Comparison of ENCODE assay signal across 8 cellular contexts in the genomic region with DNA sequence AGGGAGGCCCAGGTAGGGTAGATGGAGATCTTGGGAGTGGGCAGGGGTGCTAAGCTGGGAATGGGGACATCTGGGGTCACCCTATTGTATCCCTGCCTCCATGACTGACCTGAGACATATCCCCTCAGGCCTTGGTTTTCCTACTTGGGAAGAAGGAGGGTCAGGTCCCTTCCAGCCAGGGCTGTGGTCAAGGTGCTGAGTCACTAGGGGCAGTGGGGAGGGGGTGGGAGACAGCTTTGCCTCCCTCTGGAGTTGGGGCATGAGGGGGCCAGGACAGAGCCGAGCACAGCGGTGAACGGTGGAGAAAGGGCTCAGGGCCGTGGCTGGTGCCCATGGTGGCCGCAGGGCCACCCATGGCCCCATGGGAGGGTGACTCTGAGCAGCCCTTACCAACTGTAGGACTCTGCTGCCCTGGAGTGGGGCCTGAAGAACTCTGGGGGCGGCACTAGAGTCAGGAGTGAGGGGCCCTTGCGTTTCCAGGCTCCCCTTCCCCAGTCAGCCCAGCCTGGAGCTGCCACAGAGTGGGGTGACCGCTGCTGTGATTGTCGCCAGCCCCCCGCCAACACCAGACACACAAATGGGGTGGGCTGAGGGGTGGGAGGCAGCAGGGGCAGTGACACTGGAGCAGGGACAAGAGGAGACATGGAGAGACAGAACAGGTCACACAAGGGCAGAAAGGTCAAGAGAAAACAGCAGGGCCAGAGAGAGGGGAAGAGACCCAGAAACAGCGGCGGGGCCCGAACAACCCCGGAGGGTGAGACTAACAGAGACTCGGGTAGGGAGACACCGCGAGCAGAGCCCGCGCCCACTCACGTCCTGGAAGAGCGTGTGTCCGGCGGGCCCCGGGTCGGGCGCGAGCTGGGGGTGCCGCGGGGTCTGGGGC. TPM values are rescaled to one million over a fixed set of nuclear protein-coding genes. Genes with fewer than 3 reads are reported as not detected.
DNase-seq lines count a peak whose midpoint lies in the region; ATAC-seq and TF ChIP-seq lines count a peak whose summit lies in the region.

No MANE protein-coding gene starts in this region.

- H3K36me3 ChIP-seq in HUES64 (ENCODE audit: insufficient read depth, low read length) (peaks cover 39% of the 10 kb centered on the region), liver (ENCODE audit: control insufficient read depth in 4 of 4, insufficient read depth in 3 of 4, low read depth in 1 of 4, low read length in 3 of 4) (peaks cover 0 to 4% (median 0%) of the 10 kb centered on the region in 4 donors), testis (ENCODE audit: low read depth, missing control alignments) (no peaks in the 10 kb centered on the region)

- H3K27me3 ChIP-seq in HUES64 (ENCODE audit: insufficient read depth, low read length) (no peaks in the 10 kb centered on the region), liver (ENCODE audit: control insufficient read depth in 4 of 4, insufficient read depth in 4 of 4, low read length in 3 of 4) (no peaks in the 10 kb centered on the region), testis (no peaks in the 10 kb centered on the region)

- peak overlapping the region; percentile 77 for H3K4me3 ChIP-seq in HUES64 (ENCODE audit: low read length)
- peak overlapping the region; percentile 63 for H3K4me3 ChIP-seq in astrocyte of the cerebellum (ENCODE audit: low read depth, low read length)
- peak overlapping the region; percentile 45 to 82 (median 71) for H3K4me3 ChIP-seq in liver (ENCODE audit: low read depth in 1 of 3, low read length in 3 of 3)
- H3K4me3 ChIP-seq in testis, result peak overlapping the region; percentile 77 to 86

- TF ChIP-seq POLR2A in testis (IDR thresholded peaks at IDR 0.05), result no peak

- no peak for TF ChIP-seq RAD21 in liver (IDR thresholded peaks at IDR 0.05)

- H3K27ac ChIP-seq in HUES64 (ENCODE audit: low read depth, low read length) (no peak overlapping the region), liver (ENCODE audit: low read depth in 1 of 2, low read length in 2 of 2) (peak overlapping the region in 1 of 2 donors; percentile 36), testis (peak overlapping the region; percentile 85 to 92)

- H3K9ac ChIP-seq in HUES64 (ENCODE audit: low read depth, low read length), result peak overlapping the region; percentile 75
- H3K9ac ChIP-seq in liver (ENCODE audit: low read depth in 1 of 2, low read length in 2 of 2), result peak overlapping the region; percentile 29 to 61

- 5% methylated on average over 29 of the region's 29 CpGs for WGBS in HUES64
- WGBS in liver, result 15% methylated on average over 29 of the region's 29 CpGs
- WGBS in testis, 2 donors, result 0 to 5% methylated on average over 14 to 29 of the region's 29 CpGs

- ATAC-seq in HG02973 (IDR thresholded peaks at IDR 0.05; ENCODE audit: unreplicated experiment), result no peak
- no peak for ATAC-seq in HG03432 (IDR thresholded peaks at IDR 0.05; ENCODE audit: unreplicated experiment)

- intact Hi-C loops in testis (cut with DNase I; ENCODE audit: low total_unique reads), result no loop called here

- DNase-seq in SIG-M5 treated with dmso at 0.1 percent for 504 hours (lab: John Stamatoyannopoulos, UW; ENCODE audit: unreplicated experiment) (peak; percentile 57), SIG-M5 (lab: John Stamatoyannopoulos, UW) (no peak), astrocyte of the cerebellum (ENCODE audit: low read depth) (no peak), testis (no peak)

- TF ChIP-seq CTCF in astrocyte of the cerebellum (IDR thresholded peaks at IDR 0.05; ENCODE audit: low read depth, low read length, missing control alignments), result no peak
- TF ChIP-seq CTCF in liver (IDR thresholded peaks at IDR 0.05; ENCODE audit: low read depth, low read length, missing input control), result no peak
- TF ChIP-seq CTCF in testis (IDR thresholded peaks at IDR 0.05), result no peak

- in situ Hi-C loops in astrocyte of the cerebellum (cut with HindIII; ENCODE audit: low sequenced_read_pairs), result no loop called here

- peaks cover 13% of the 10 kb centered on the region for H3K4me1 ChIP-seq in HUES64 (ENCODE audit: insufficient read depth, low read length)
- peaks cover 7 to 23% (median 14%) of the 10 kb centered on the region in 4 donors for H3K4me1 ChIP-seq in liver (ENCODE audit: control insufficient read depth in 4 of 4, insufficient read depth in 4 of 4, low read length in 3 of 4)
- H3K4me1 ChIP-seq in testis, result peaks cover 43% of the 10 kb centered on the region

- no peaks in the 10 kb centered on the region for H3K9me3 ChIP-seq in HUES64 (ENCODE audit: insufficient read depth, low read depth, low read length)
- no peaks in the 10 kb centered on the region for H3K9me3 ChIP-seq in liver (ENCODE audit: control insufficient read depth in 4 of 4, low read length in 3 of 4)
- no peaks in the 10 kb centered on the region for H3K9me3 ChIP-seq in testis

TF ChIP-seq in liver, 16 proteins besides CTCF, POLR2A, EP300 and RAD21:
- TF ChIP-seq EGR1 (IDR thresholded peaks at IDR 0.05; ENCODE audit: low read depth in 2 of 2) (no peak), SP1 (IDR thresholded peaks at IDR 0.05) (no peak), RXRA (IDR thresholded peaks at IDR 0.05) (peak in 1 of 2 donors; percentile 9), HNF4G (IDR thresholded peaks at IDR 0.05) (no peak), FOXA1 (IDR thresholded peaks at IDR 0.05) (no peak), FOXA2 (IDR thresholded peaks at IDR 0.05) (no peak)
- TF ChIP-seq, protein P1, sequence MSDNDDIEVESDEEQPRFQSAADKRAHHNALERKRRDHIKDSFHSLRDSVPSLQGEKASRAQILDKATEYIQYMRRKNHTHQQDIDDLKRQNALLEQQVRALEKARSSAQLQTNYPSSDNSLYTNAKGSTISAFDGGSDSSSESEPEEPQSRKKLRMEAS (IDR thresholded peaks at IDR 0.05), result no peak
- TF ChIP-seq, protein P2, sequence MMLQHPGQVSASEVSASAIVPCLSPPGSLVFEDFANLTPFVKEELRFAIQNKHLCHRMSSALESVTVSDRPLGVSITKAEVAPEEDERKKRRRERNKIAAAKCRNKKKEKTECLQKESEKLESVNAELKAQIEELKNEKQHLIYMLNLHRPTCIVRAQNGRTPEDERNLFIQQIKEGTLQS (IDR thresholded peaks at IDR 0.05), result no peak
- TF ChIP-seq, protein P3, sequence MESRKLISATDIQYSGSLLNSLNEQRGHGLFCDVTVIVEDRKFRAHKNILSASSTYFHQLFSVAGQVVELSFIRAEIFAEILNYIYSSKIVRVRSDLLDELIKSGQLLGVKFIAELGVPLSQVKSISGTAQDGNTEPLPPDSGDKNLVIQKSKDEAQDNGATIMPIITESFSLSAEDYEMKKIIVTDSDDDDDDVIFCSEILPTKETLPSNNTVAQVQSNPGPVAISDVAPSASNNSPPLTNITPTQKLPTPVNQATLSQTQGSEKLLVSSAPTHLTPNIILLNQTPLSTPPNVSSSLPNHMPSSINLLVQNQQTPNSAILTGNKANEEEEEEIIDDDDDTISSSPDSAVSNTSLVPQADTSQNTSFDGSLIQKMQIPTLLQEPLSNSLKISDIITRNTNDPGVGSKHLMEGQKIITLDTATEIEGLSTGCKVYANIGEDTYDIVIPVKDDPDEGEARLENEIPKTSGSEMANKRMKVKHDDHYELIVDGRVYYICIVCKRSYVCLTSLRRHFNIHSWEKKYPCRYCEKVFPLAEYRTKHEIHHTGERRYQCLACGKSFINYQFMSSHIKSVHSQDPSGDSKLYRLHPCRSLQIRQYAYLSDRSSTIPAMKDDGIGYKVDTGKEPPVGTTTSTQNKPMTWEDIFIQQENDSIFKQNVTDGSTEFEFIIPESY (IDR thresholded peaks at IDR 0.05), result no peak

RNA-seq across cellular contexts. Expression of a gene that starts 0.6 kb away (rescaled TPM):
- polyA plus RNA-seq in HUES64 (2013, experiment 1 of 2), result 12.3 TPM
- polyA plus RNA-seq in HUES64 (2013, experiment 2 of 2), result 13.4 TPM
- total RNA-seq in liver (10 to 100 TPM; 11.0 to 14.8 TPM), testis (100 to 1,000 TPM; 106 to 118 TPM)
- polyA plus RNA-seq in liver (10 to 100 TPM; 10.5 to 11.2 TPM), testis (ENCODE audit: insufficient read depth, low read depth, low replicate concordance) (59.7 TPM)

RNA-seq across cellular contexts. Expression of a gene that starts 6.9 kb away (rescaled TPM):
- not detected for polyA plus RNA-seq in HUES64 (2013, experiment 1 of 2)
- polyA plus RNA-seq in HUES64 (2013, experiment 2 of 2), result 0.25 TPM
- under 1 TPM; 0.33 to 0.50 TPM for total RNA-seq in liver
- under 1 TPM; 0.10 to 0.37 TPM for polyA plus RNA-seq in liver
- 10 to 100 TPM; 26.6 to 55.0 TPM for total RNA-seq in testis
- polyA plus RNA-seq in testis (ENCODE audit: insufficient read depth, low read depth, low replicate concordance), result 62.1 TPM

RNA-seq across cellular contexts. Expression of a gene that starts 11.5 kb away (rescaled TPM):
- polyA plus RNA-seq in HUES64 (2013, experiment 1 of 2), result 0.10 TPM
- not detected for polyA plus RNA-seq in HUES64 (2013, experiment 2 of 2)
- not detected for total RNA-seq in liver
- not detected for polyA plus RNA-seq in liver
- 100 to 1,000 TPM in 1 of 2 donors, 10 to 100 TPM in 1; 40.0 to 119 TPM for total RNA-seq in testis
- polyA plus RNA-seq in testis (ENCODE audit: insufficient read depth, low read depth, low replicate concordance), result 128 TPM

RNA-seq across cellular contexts. Expression of a gene that starts 12.5 kb away (rescaled TPM):
- 26.3 TPM for polyA plus RNA-seq in HUES64 (2013, experiment 1 of 2)
- polyA plus RNA-seq in HUES64 (2013, experiment 2 of 2), result 26.2 TPM
- total RNA-seq in liver, result 10 to 100 TPM in 1 of 2 donors, under 1 TPM in 1; 0.17 to 11.0 TPM
- polyA plus RNA-seq in liver, result 1 to 10 TPM in 1 of 2 donors, under 1 TPM in 1; 0.10 to 1.6 TPM
- 10 to 100 TPM; 19.9 to 22.8 TPM for total RNA-seq in testis
- 16.9 TPM for polyA plus RNA-seq in testis (ENCODE audit: insufficient read depth, low read depth, low replicate concordance)

RNA-seq across cellular contexts. Expression of a gene that starts 46.5 kb away (rescaled TPM):
- 1.2 TPM for polyA plus RNA-seq in HUES64 (2013, experiment 1 of 2)
- 2.7 TPM for polyA plus RNA-seq in HUES64 (2013, experiment 2 of 2)
- total RNA-seq in liver, result 10 to 100 TPM in 1 of 2 donors, 1 to 10 TPM in 1; 7.5 to 11.1 TPM
- polyA plus RNA-seq in liver, result 10 to 100 TPM in 1 of 2 donors, 1 to 10 TPM in 1; 5.5 to 16.0 TPM
- 1 to 10 TPM; 4.6 to 5.1 TPM for total RNA-seq in testis
- 6.8 TPM for polyA plus RNA-seq in testis (ENCODE audit: insufficient read depth, low read depth, low replicate concordance)

Comparison
In these comparisons a context has a peak if more than half of its experiments do, and no peak if none do; other contexts are left out.
1. RNA of a gene that starts 0.6 kb away (total RNA-seq): 106 to 118 TPM in testis; 11.0 to 14.8 TPM in liver; every median in the first group is over 4 times any median in the second.
2. RNA of a gene that starts 6.9 kb away (total RNA-seq): 26.6 to 55.0 TPM in testis; 0.33 to 0.50 TPM in liver; every median in the first group is over 10 times any median in the second.
3. RNA of a gene that starts 11.5 kb away (total RNA-seq): 40.0 to 119 TPM in testis; not detected in liver; every median in the first group is over 10 times any median in the second.
4. Peak in every context shown above with its lines, with median percentiles within 50 percentile points of each other: H3K4me3 ChIP-seq.